8 cellular contexts compared by ENCODE assay signal in the genomic region with DNA sequence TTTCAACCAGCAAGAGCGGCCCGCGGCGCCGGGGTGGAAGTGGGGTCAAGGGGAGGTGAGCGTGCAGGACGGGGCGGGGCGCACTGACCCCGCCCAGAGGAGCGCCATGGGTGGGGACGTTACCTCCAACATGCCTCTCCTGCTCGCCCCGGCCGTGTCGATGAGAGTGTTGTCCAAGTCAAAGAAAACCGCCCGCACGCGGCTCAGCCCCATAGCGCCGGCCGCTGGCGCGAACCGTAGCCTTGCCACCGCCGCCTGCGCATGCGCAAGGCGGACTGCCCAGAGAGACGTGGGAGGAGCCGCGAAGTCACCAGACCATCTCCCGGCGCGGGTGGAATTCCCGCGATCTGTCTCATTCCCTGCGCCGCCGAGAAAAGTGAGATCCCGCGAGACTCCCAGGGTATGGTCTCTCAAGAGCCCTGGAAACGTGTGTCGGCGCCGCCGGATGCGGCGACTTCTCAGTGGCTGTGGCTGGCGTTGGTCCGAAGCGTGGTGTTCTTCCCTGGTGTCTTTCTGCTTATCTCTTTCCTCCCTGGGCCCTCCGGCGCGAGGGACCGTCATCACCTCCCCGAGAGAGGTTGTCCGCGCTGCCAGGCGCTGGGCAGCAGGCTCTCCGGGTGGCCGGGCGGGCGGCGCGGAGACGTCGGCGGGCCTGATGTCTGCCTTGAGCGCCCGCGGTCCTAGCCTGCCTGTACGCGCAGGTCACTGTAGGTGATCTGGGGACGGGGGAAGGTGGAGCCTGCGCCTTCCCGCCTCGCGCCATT. TPM values are rescaled to one million over a fixed set of nuclear protein-coding genes. Genes with fewer than 3 reads are reported as not detected.
A peak's percentile ranks its signal among the peaks of the same experiment; 100 is the strongest.
DNase-seq lines count a peak whose midpoint lies in the region; TF ChIP-seq lines count a peak whose summit lies in the region.

A gene with protein sequence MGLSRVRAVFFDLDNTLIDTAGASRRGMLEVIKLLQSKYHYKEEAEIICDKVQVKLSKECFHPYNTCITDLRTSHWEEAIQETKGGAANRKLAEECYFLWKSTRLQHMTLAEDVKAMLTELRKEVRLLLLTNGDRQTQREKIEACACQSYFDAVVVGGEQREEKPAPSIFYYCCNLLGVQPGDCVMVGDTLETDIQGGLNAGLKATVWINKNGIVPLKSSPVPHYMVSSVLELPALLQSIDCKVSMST (minus strand): TSS at position 279 of the 764 bp plus-strand sequence. CDS start 66 bp downstream, at position 213.

- no peak for TF ChIP-seq EP300 in stomach (IDR thresholded peaks at IDR 0.05)

- H3K27me3 ChIP-seq in HAP-1 (ENCODE audit: low read depth) (no peaks in the 10 kb centered on the region), MG63 (no peaks in the 10 kb centered on the region), stomach (no peaks in the 10 kb centered on the region)

- peaks cover 12% of the 10 kb centered on the region for H3K36me3 Mint-ChIP-seq in neural crest cell (ENCODE audit: low read depth)

- peaks cover 27% of the 10 kb centered on the region for H3K4me1 Mint-ChIP-seq in neural crest cell

- TF ChIP-seq POLR2A in stomach (IDR thresholded peaks at IDR 0.05), result peak in 1 of 4 donors; percentile 56

- H3K27ac Mint-ChIP-seq in neural crest cell (ENCODE audit: unreplicated experiment), result peak within 1 kb of the TSS; percentile 98

- H3K9me3 Mint-ChIP-seq in neural crest cell, result peaks cover 5% of the 10 kb centered on the region

- DNase-seq in GDM1 (lab: John Stamatoyannopoulos, UW), result peak; percentile 95
- DNase-seq in HAP-1 (ENCODE audit: low spot score in 2 of 2), result peak; percentile 92 to 98
- peak; percentile 94 for DNase-seq in MG63
- peak; percentile 99 for DNase-seq in SHP77 (lab: John Stamatoyannopoulos, UW)
- peak; percentile 70 for DNase-seq in activated gamma-delta T cell (lab: John Stamatoyannopoulos, UW)
- peak; percentile 98 to 99 for DNase-seq in foreskin fibroblast
- DNase-seq in neural crest cell (ENCODE audit: low read depth, low spot score), result peak; percentile 92
- peak; percentile 94 for DNase-seq in stomach

- H3K36me3 ChIP-seq in HAP-1 (replicated peaks) (no peaks in the 10 kb centered on the region), MG63 (no peaks in the 10 kb centered on the region; the same call in 1 of the 2 replicates), stomach (no peaks in the 10 kb centered on the region)

- peak within 1 kb of the TSS; percentile 93 to 97 (median 94) for H3K27ac ChIP-seq in stomach

- H3K4me3 ChIP-seq in HAP-1 (peak within 1 kb of the TSS; percentile 57), MG63 (peak within 1 kb of the TSS; percentile 86), foreskin fibroblast (ENCODE audit: low read depth in 1 of 2, low read length in 2 of 2) (peak within 1 kb of the TSS; percentile 96 to 97), stomach (peak within 1 kb of the TSS; percentile 66 to 98 (median 87))

- intact Hi-C loops in stomach (cut with DNase I; ENCODE audit: low total_unique reads), result no loop called here

- WGBS in stomach, 5 donors, result 0 to 3% (median 1%) methylated on average over 13 to 81 of the region's 81 CpGs

- TF ChIP-seq CTCF in foreskin fibroblast (IDR thresholded peaks at IDR 0.05; ENCODE audit: low read depth, low read length) (no peak), neural crest cell (conservative IDR thresholded peaks at IDR 0.05) (no peak), stomach (IDR thresholded peaks at IDR 0.05) (peak in 1 of 7 experiments; percentile 29)

- H3K27me3 Mint-ChIP-seq in neural crest cell (ENCODE audit: low read depth), result no peaks in the 10 kb centered on the region

- H3K4me1 ChIP-seq in HAP-1, result peaks cover 20% of the 10 kb centered on the region
- peaks cover 12 to 35% (median 26%) of the 10 kb centered on the region in 4 donors for H3K4me1 ChIP-seq in stomach

- in situ Hi-C loops in HAP-1 (cut with MboI; ENCODE audit: low sequenced_read_pairs), result loop anchor here (5.0 kb wide), 1 partner anchor 73 kb away; a partner anchor contains a TSS

- H3K4me3 Mint-ChIP-seq in neural crest cell, result peak within 1 kb of the TSS; percentile 94

- H3K9me3 ChIP-seq in HAP-1 (no peaks in the 10 kb centered on the region), MG63 (no peaks in the 10 kb centered on the region), stomach (no peaks in the 10 kb centered on the region)

RNA-seq across cellular contexts. Expression of the gene that starts here (rescaled TPM):
- 1.2 and 3.1 TPM in 2 replicates for total RNA-seq in MG63 (2014; rRNA removed; shearing (Covaris generic); ENCODE audit: low replicate concordance)
- total RNA-seq in neural crest cell (9.0 and 9.7 TPM in 2 replicates), stomach (1 to 10 TPM in 3 of 5 donors, under 1 TPM in 2; under 0.01 to 5.7 (median 1.2) TPM)
- polyA plus RNA-seq in stomach, result 1 to 10 TPM; 1.5 to 2.8 (median 2.7) TPM

Comparison
In these comparisons a context has a peak if more than half of its experiments do, and no peak if none do; other contexts are left out.
1. Peak in every context shown above with its lines: DNase-seq, H3K4me3 ChIP-seq and H3K27ac ChIP-seq.